In the genomic region with DNA sequence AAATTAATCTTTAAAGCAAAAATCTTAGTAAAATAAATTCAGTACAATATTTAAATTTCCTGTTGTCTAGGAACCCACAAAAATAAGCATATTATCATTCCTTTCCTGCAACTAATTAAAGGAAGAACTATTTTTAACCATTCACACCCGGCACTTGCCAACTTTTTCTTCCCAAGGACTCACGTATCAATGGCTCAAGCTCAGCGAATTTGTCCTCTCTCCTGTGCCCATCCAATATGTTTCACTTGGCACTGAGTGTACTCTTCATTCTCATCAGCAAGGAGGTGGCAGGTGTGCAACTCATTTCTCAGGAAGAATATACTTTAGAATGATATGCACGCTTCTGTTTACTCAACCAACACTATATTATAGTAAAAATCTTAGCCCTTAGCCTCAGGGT, we compare ENCODE assay signal across 19 cellular contexts.
DNase-seq lines count a peak whose midpoint lies in the region; ATAC-seq and TF ChIP-seq lines count a peak whose summit lies in the region.
"Had no signal": no experiment of that assay in that cellular context is flagged by ENCODE, and none has a peak within 500 bp of the region (broad histone marks: within the 10 kb centered on the region; RNA-seq: fewer than 3 reads in every experiment).

No MANE protein-coding gene starts in this region.

- H3K4me1 ChIP-seq in right atrium auricular region, result no peaks in the 10 kb centered on the region
- H3K4me1 ChIP-seq: A549, BE2C, BLaER1 had no signal

- H3K4me3 ChIP-seq in right atrium auricular region, result no peak overlapping the region
- H3K4me3 ChIP-seq: A549, BLaER1, GM12878 had no signal

- intact Hi-C loops in Right ventricle myocardium superior (cut with DNase I), result no loop called here

- ATAC-seq in Right ventricle myocardium superior (ENCODE audit: poor library complexity) (peak; percentile 66), GM21576 (IDR thresholded peaks at IDR 0.05; ENCODE audit: unreplicated experiment) (no peak)
- ATAC-seq: A549, GM12878 had no signal

- no peak overlapping the region for H3K27ac ChIP-seq in right atrium auricular region
- H3K27ac ChIP-seq: 22Rv1, A549, BLaER1 had no signal

- in situ Hi-C loops in G401 (cut with HindIII; ENCODE audit: low sequenced_read_pairs), result no loop called here

- no peaks in the 10 kb centered on the region for H3K9me3 ChIP-seq in right atrium auricular region
- H3K9me3 ChIP-seq: A549, BE2C, BLaER1 had no signal

- no peaks in the 10 kb centered on the region for H3K36me3 ChIP-seq in right atrium auricular region
- H3K36me3 ChIP-seq: BE2C, BLaER1 had no signal

- TF ChIP-seq CTCF in right atrium auricular region (IDR thresholded peaks at IDR 0.05), result no peak

- no peak for DNase-seq in Right ventricle myocardium superior
- no peak for DNase-seq in right atrium auricular region (ENCODE audit: low spot score)
- peak; percentile 81 for DNase-seq in G401 (ENCODE audit: low spot score)
- peak; percentile 42 for DNase-seq in NCI-H1105 treated with DMSO at 0.1 percent for 48 hours (lab: John Stamatoyannopoulos, UW)
- peak; percentile 57 for DNase-seq in cerebellum (ENCODE audit: low spot score)
- DNase-seq in DMS 273 (lab: John Stamatoyannopoulos, UW; ENCODE audit: unreplicated experiment), result no peak
- DNase-seq in NCI-H187 treated with DMSO at 0.1 percent for 48 hours (lab: John Stamatoyannopoulos, UW), result no peak
- DNase-seq: BE2C; CD4-positive, alpha-beta memory T cell; CD4-positive, CD25-positive, alpha-beta regulatory T cell; CD8-positive, alpha-beta memory T cell; COR-L47; DMS79 treated with DMSO at 0.1 percent for 48 hours; GDM1 had no signal

- no peaks in the 10 kb centered on the region for H3K27me3 ChIP-seq in right atrium auricular region
- H3K27me3 ChIP-seq: BLaER1 had no signal

Comparison
In these comparisons a context has a peak if more than half of its experiments do, and no peak if none do; other contexts are left out.
1. DNase-seq: peak in G401 (single experiment), NCI-H1105 treated with DMSO at 0.1 percent for 48 hours (single experiment) and cerebellum (single experiment); none in Right ventricle myocardium superior (single experiment), right atrium auricular region (single experiment), DMS 273 (single experiment) and NCI-H187 treated with DMSO at 0.1 percent for 48 hours (single experiment).